In genomic region chr3:123448503-123449091, GRCh38 we compare ENCODE assay signal across 9 cellular contexts. TPM values are rescaled to one million over a fixed set of nuclear protein-coding genes. Genes with fewer than 3 reads are reported as not detected.
A peak's percentile ranks its signal among the peaks of the same experiment; 100 is the strongest.
DNase-seq lines count a peak whose midpoint lies in the region; ATAC-seq and TF ChIP-seq lines count a peak whose summit lies in the region.
"Had no signal": no experiment of that assay in that cellular context is flagged by ENCODE, and none has a peak within 500 bp of the region (broad histone marks: within the 10 kb centered on the region; RNA-seq: fewer than 3 reads in every experiment).

ADCY5 (minus strand) TSS chr3:123449090; CDS start chr3:123448545, 545 bp downstream.

- no peak for TF ChIP-seq CTCF in adrenal gland (IDR thresholded peaks at IDR 0.05)
- TF ChIP-seq CTCF in foreskin keratinocyte (conservative IDR thresholded peaks at IDR 0.05), result no peak

- H3K27ac ChIP-seq in adrenal gland (peak within 1 kb of the TSS in 3 of 5 donors; percentile 47 to 77 (median 64)), foreskin keratinocyte (no peak within 1 kb of the TSS)

- intact Hi-C loops in adrenal gland (cut with DNase I), result loop anchor here in 1 of 2 donors (5.0 kb wide), 1 partner anchor 121 kb away; no protein-coding TSS in a partner anchor

- no peak for TF ChIP-seq POLR2A in adrenal gland (IDR thresholded peaks at IDR 0.05)

- WGBS in adrenal gland, 4 donors, result 1 to 2% methylated on average over 65 to 71 of the region's 71 CpGs; no CpG with 5 or more reads in 2 of the 4 donors

- no peaks in the 10 kb centered on the region for H3K9me3 Mint-ChIP-seq in T-helper 2 cell treated with Interferon-gamma antibody and Interleukin-4, amounts not matched to agents 5 μg/mL and 100 μg/mL, for 36 hours

- peaks cover 1% of the 10 kb centered on the region for H3K36me3 Mint-ChIP-seq in T-helper 2 cell treated with Interferon-gamma antibody and Interleukin-4, amounts not matched to agents 5 μg/mL and 100 μg/mL, for 36 hours (ENCODE audit: low read depth)

- no peak for DNase-seq in T-helper 2 cell treated with Interferon-gamma antibody and Interleukin-4, amounts not matched to agents 5 μg/mL and 100 μg/mL, for 36 hours (ENCODE audit: low spot score)
- DNase-seq in T-helper 2 cell (no peak), adrenal gland (peak in 6 of 7 donors; percentile 20 to 33 (median 28)), skeletal muscle cell (ENCODE audit: low read depth) (no peak), DMS79 (lab: John Stamatoyannopoulos, UW) (no peak), LoVo (ENCODE audit: low spot score) (no peak), foreskin keratinocyte (no peak)
- DNase-seq: DND-41 had no signal

- H3K9me3 ChIP-seq in adrenal gland (replicated peaks in 1 of 3) (no peaks in the 10 kb centered on the region), iPS-15b (ENCODE audit: control insufficient read depth, insufficient read depth, low read length) (no peaks in the 10 kb centered on the region)

- no peak within 1 kb of the TSS for H3K27ac Mint-ChIP-seq in T-helper 2 cell treated with Interferon-gamma antibody and Interleukin-4, amounts not matched to agents 5 μg/mL and 100 μg/mL, for 36 hours

- ATAC-seq in foreskin keratinocyte, result no peak

- H3K27me3 ChIP-seq in adrenal gland (peaks cover 7% of the 10 kb centered on the region), iPS-15b (ENCODE audit: control insufficient read depth, insufficient read depth, low read length) (peaks cover 41% of the 10 kb centered on the region), foreskin keratinocyte (peaks cover 94% of the 10 kb centered on the region)

- H3K27me3 Mint-ChIP-seq in T-helper 2 cell treated with Interferon-gamma antibody and Interleukin-4, amounts not matched to agents 5 μg/mL and 100 μg/mL, for 36 hours (ENCODE audit: low read depth), result peaks cover 63% of the 10 kb centered on the region

- H3K4me1 ChIP-seq in adrenal gland (replicated peaks in 1 of 2), result peaks cover 0 to 9% of the 10 kb centered on the region in 2 donors
- H3K4me1 ChIP-seq in iPS-15b (ENCODE audit: control insufficient read depth, insufficient read depth, low read length), result peaks cover 8% of the 10 kb centered on the region
- H3K4me1 ChIP-seq in foreskin keratinocyte, result no peaks in the 10 kb centered on the region

- no peaks in the 10 kb centered on the region for H3K4me1 Mint-ChIP-seq in T-helper 2 cell treated with Interferon-gamma antibody and Interleukin-4, amounts not matched to agents 5 μg/mL and 100 μg/mL, for 36 hours (ENCODE audit: low read depth)

- H3K4me3 Mint-ChIP-seq in T-helper 2 cell treated with Interferon-gamma antibody and Interleukin-4, amounts not matched to agents 5 μg/mL and 100 μg/mL, for 36 hours, result peak within 1 kb of the TSS; percentile 20

- H3K4me3 ChIP-seq in adrenal gland (peak within 1 kb of the TSS in 2 of 4 donors; percentile 49 to 81), iPS-15b (ENCODE audit: low read depth, low read length) (peak within 1 kb of the TSS; percentile 56), skeletal muscle cell (ENCODE audit: low read depth, low read length) (peak within 1 kb of the TSS; percentile 52)

- no peak within 1 kb of the TSS for H3K9ac ChIP-seq in iPS-15b (ENCODE audit: low read depth, low read length)

- H3K36me3 ChIP-seq in adrenal gland (replicated peaks in 1 of 2), result no peaks in the 10 kb centered on the region
- H3K36me3 ChIP-seq in iPS-15b (ENCODE audit: control insufficient read depth, insufficient read depth, low read length), result no peaks in the 10 kb centered on the region

RNA-seq across cellular contexts. Expression of gene ADCY5, which starts in this region (rescaled TPM):
- total RNA-seq in adrenal gland (10 to 100 TPM in 1 of 8 donors, 1 to 10 TPM in 7; 2.8 to 12.4 (median 5.0) TPM), foreskin keratinocyte (0.14 TPM in 1 of 2 replicates, not detected in the other)
- polyA plus RNA-seq in adrenal gland (1 to 10 TPM; 1.6 to 5.4 (median 4.1) TPM), foreskin keratinocyte (0.01 TPM in 1 of 2 replicates, not detected in the other)

Comparison
In these comparisons a context has a peak if more than half of its experiments do, and no peak if none do; other contexts are left out.
1. DNase-seq: peak in adrenal gland (6 of 7); none in T-helper 2 cell treated with Interferon-gamma antibody and Interleukin-4, amounts not matched to agents 5 μg/mL and 100 μg/mL, for 36 hours (single experiment), T-helper 2 cell (0 of 5), skeletal muscle cell (single experiment), DMS79 (single experiment), LoVo (single experiment) and foreskin keratinocyte (0 of 2).